ENCODE assay signal across 12 cellular contexts in the genomic region with DNA sequence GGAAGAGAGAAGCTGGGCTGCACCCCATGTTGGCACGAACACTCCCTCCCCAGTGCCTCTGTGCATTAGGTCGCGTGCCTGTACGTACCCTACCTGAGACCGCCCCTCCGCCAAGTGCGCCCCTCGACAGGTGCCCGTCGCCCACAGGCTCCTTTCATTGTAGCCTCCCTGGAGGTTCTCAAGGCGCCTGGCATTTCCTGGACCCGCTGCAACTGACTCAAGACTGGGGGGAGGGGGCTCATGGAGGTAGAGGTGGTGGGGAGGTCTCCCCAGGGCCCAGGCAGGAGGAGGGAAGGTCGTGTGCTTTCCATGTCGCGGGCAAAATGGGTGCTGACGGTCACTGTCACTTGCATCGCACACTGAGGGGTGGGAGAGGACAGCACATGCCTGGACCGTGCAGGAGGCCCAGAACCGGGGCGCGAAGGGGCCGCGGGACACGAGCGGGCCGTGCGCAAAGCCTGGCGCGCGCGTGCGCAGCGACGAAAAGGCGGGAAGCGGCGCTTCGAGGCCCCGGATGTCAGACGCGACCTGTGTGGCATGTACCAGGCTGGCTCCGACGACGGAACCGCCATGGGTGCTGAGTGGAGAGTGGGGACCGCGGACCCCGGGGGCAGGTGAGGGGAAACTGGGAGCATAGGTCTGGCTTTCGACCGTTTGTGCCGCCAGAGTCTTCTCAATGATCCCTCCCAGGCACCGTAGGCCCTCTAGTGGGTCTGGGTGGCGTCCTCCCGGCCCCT. TPM values are rescaled to one million over a fixed set of nuclear protein-coding genes. Genes with fewer than 3 reads are reported as not detected.
DNase-seq lines count a peak whose midpoint lies in the region; ATAC-seq and TF ChIP-seq lines count a peak whose summit lies in the region.
"Had no signal": no experiment of that assay in that cellular context is flagged by ENCODE, and none has a peak within 500 bp of the region (broad histone marks: within the 10 kb centered on the region; RNA-seq: fewer than 3 reads in every experiment).

No MANE protein-coding gene starts in this region.

- H3K4me1 Mint-ChIP-seq in central memory CD8-positive, alpha-beta T cell = peaks cover 24% of the 10 kb centered on the region

- intact Hi-C loops in left cardiac atrium (cut with DNase I) = no loop called here

- H4K20me1 ChIP-seq in neural cell (ENCODE audit: insufficient read depth) = no peaks in the 10 kb centered on the region

- WGBS in urinary bladder = 65% methylated on average over 54 of the region's 54 CpGs

- H3K27ac ChIP-seq in right atrium auricular region (peak overlapping the region; percentile 76 to 98), neural cell (ENCODE audit: low read length) (no peak overlapping the region), urinary bladder (ENCODE audit: low read depth) (peak overlapping the region; percentile 93)

- no peak for ATAC-seq in left cardiac atrium
- ATAC-seq in central memory CD8-positive, alpha-beta T cell (replicated peaks; ENCODE audit: extremely low read depth, poor library complexity, severe bottlenecking) = no peak

- H3K36me3 Mint-ChIP-seq in central memory CD8-positive, alpha-beta T cell (ENCODE audit: insufficient read depth) = peaks cover 11% of the 10 kb centered on the region

- peaks cover 77% of the 10 kb centered on the region for H3K27me3 Mint-ChIP-seq in central memory CD8-positive, alpha-beta T cell

- H3K27me3 ChIP-seq in right atrium auricular region = no peaks in the 10 kb centered on the region
- H3K27me3 ChIP-seq in neural cell (ENCODE audit: insufficient read depth, low read depth, low read length) = peaks cover 98% of the 10 kb centered on the region

- H3K9me2 ChIP-seq in neural cell (ENCODE audit: insufficient read depth, low read length) = no peaks in the 10 kb centered on the region

- peak overlapping the region; percentile 54 for H3K4me3 Mint-ChIP-seq in central memory CD8-positive, alpha-beta T cell

- H2AFZ ChIP-seq in neural cell (ENCODE audit: low read depth, low read length) = no peak overlapping the region

- TF ChIP-seq EP300 in neural cell (conservative IDR thresholded peaks at IDR 0.05; ENCODE audit: poor library complexity, severe bottlenecking) = no peak

- H3K9ac ChIP-seq in neural cell (ENCODE audit: low read length) = no peak overlapping the region

- peak overlapping the region; percentile 64 for H3K27ac Mint-ChIP-seq in central memory CD8-positive, alpha-beta T cell (ENCODE audit: low read depth)

- H3K4me3 ChIP-seq in right atrium auricular region (peak overlapping the region in 1 of 2 donors; percentile 42), neural cell (ENCODE audit: low read length) (no peak overlapping the region), urinary bladder (ENCODE audit: low read depth, low read length) (peak overlapping the region; percentile 43)

- no peak for TF ChIP-seq RAD21 in neural cell (conservative IDR thresholded peaks at IDR 0.05)

- peaks cover 0 to 94% of the 10 kb centered on the region in 2 donors for H3K4me1 ChIP-seq in right atrium auricular region
- H3K4me1 ChIP-seq in urinary bladder (ENCODE audit: insufficient read depth) = no peaks in the 10 kb centered on the region

- H3K4me2 ChIP-seq in neural cell (ENCODE audit: low read length) = no peak overlapping the region

- H3K9me3 ChIP-seq in right atrium auricular region (no peaks in the 10 kb centered on the region), neural cell (ENCODE audit: low read length) (no peaks in the 10 kb centered on the region)

- DNase-seq in right atrium auricular region (ENCODE audit: low spot score) = no peak
- no peak for DNase-seq in left cardiac atrium
- no peak for DNase-seq in central memory CD8-positive, alpha-beta T cell (ENCODE audit: low spot score in 2 of 2)
- no peak for DNase-seq in HCEC 1CT
- DNase-seq in NCI-H526 (lab: John Stamatoyannopoulos, UW) = no peak
- DNase-seq in SK-N-DZ (ENCODE audit: low spot score) = no peak
- DNase-seq: activated CD8-positive, alpha-beta memory T cell treated with anti-CD3 and anti-CD28 coated beads, Interleukin-2, amount 10 ng/mL, durations not matched to agents 7 days and 5 days; AML-193; NCI-H226 had no signal

- TF ChIP-seq CTCF in right atrium auricular region (IDR thresholded peaks at IDR 0.05) = no peak
- no peak for TF ChIP-seq CTCF in neural cell (IDR thresholded peaks at IDR 0.05; ENCODE audit: poor library complexity, severe bottlenecking)

- no peaks in the 10 kb centered on the region for H3F3A ChIP-seq in neural cell (ENCODE audit: insufficient read depth, low read length, poor library complexity, severe bottlenecking)

- H3K9me3 Mint-ChIP-seq in central memory CD8-positive, alpha-beta T cell = no peaks in the 10 kb centered on the region

- H3K36me3 ChIP-seq in right atrium auricular region (no peaks in the 10 kb centered on the region), neural cell (ENCODE audit: insufficient read depth, low read length) (no peaks in the 10 kb centered on the region), urinary bladder (ENCODE audit: insufficient read depth) (no peaks in the 10 kb centered on the region)

- no peaks in the 10 kb centered on the region for H3K79me2 ChIP-seq in neural cell (replicated peaks; ENCODE audit: insufficient read depth, low read length)

TF ChIP-seq in neural cell, 6 proteins besides CTCF, POLR2A, EP300 and RAD21:
- TF ChIP-seq TAF1 (IDR thresholded peaks at IDR 0.05; ENCODE audit: low read depth) = no peak
- TF ChIP-seq, protein P1, sequence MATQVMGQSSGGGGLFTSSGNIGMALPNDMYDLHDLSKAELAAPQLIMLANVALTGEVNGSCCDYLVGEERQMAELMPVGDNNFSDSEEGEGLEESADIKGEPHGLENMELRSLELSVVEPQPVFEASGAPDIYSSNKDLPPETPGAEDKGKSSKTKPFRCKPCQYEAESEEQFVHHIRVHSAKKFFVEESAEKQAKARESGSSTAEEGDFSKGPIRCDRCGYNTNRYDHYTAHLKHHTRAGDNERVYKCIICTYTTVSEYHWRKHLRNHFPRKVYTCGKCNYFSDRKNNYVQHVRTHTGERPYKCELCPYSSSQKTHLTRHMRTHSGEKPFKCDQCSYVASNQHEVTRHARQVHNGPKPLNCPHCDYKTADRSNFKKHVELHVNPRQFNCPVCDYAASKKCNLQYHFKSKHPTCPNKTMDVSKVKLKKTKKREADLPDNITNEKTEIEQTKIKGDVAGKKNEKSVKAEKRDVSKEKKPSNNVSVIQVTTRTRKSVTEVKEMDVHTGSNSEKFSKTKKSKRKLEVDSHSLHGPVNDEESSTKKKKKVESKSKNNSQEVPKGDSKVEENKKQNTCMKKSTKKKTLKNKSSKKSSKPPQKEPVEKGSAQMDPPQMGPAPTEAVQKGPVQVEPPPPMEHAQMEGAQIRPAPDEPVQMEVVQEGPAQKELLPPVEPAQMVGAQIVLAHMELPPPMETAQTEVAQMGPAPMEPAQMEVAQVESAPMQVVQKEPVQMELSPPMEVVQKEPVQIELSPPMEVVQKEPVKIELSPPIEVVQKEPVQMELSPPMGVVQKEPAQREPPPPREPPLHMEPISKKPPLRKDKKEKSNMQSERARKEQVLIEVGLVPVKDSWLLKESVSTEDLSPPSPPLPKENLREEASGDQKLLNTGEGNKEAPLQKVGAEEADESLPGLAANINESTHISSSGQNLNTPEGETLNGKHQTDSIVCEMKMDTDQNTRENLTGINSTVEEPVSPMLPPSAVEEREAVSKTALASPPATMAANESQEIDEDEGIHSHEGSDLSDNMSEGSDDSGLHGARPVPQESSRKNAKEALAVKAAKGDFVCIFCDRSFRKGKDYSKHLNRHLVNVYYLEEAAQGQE (IDR thresholded peaks at IDR 0.05; ENCODE audit: borderline replicate concordance) = no peak
- TF ChIP-seq SMC3 (conservative IDR thresholded peaks at IDR 0.05; ENCODE audit: poor library complexity) = no peak
- no peak for TF ChIP-seq MXI1 (conservative IDR thresholded peaks at IDR 0.05; ENCODE audit: poor library complexity, severe bottlenecking)
- no peak for TF ChIP-seq POLR2AphosphoS5 (IDR thresholded peaks at IDR 0.05)
- peak; percentile 71 for TF ChIP-seq EZH2 (IDR thresholded peaks at IDR 0.05; ENCODE audit: borderline replicate concordance, insufficient read depth, low read length, poor library complexity, severe bottlenecking)
TF ChIP-seq in neural cell: peak in this region for 1.

RNA-seq across cellular contexts. Expression of a gene that starts 16.5 kb away (rescaled TPM):
- total RNA-seq in right atrium auricular region = 10 to 100 TPM; 56.5 to 69.8 TPM
- 100 to 1,000 TPM; 117 to 133 TPM for total RNA-seq in left cardiac atrium
- not detected in 2 replicates for polyA plus RNA-seq in neural cell
- polyA minus RNA-seq in neural cell = not detected in 2 replicates
- total RNA-seq in urinary bladder = 83.5 TPM
- 88.6 TPM for polyA plus RNA-seq in urinary bladder
- 0.15 and 0.17 TPM in 2 replicates for polyA plus RNA-seq in SK-N-DZ (2014; cell fraction: cytosol; rRNA removed)
- polyA plus RNA-seq in SK-N-DZ (2014; cell fraction: nucleus; rRNA removed) = 0.09 and 0.22 TPM in 2 replicates

RNA-seq across cellular contexts. Expression of a gene that starts 42.4 kb away (rescaled TPM):
- total RNA-seq in right atrium auricular region (10 to 100 TPM in 1 of 2 donors, 1 to 10 TPM in 1; 2.9 to 10.7 TPM), left cardiac atrium (1 to 10 TPM; 5.2 to 7.0 TPM), urinary bladder (not detected)
- polyA plus RNA-seq in neural cell (not detected in 2 replicates), urinary bladder (not detected)
- not detected in 2 replicates for polyA minus RNA-seq in neural cell
- polyA plus RNA-seq in SK-N-DZ (2014; cell fraction: cytosol; rRNA removed) = not detected in 2 replicates
- polyA plus RNA-seq in SK-N-DZ (2014; cell fraction: nucleus; rRNA removed) = not detected in 2 replicates
- total RNA-seq: SK-MEL-5 had no signal

RNA-seq across cellular contexts. Expression of a gene that starts 54.8 kb away (rescaled TPM):
- total RNA-seq in right atrium auricular region (10 to 100 TPM; 48.5 to 58.7 TPM), left cardiac atrium (10 to 100 TPM; 25.5 to 28.1 TPM), urinary bladder (7.3 TPM)
- polyA plus RNA-seq in neural cell (18.6 and 21.3 TPM in 2 replicates), urinary bladder (45.9 TPM)
- 11.2 and 12.0 TPM in 2 replicates for polyA minus RNA-seq in neural cell
- polyA plus RNA-seq in SK-N-DZ (2014; cell fraction: cytosol; rRNA removed) = 33.3 and 37.3 TPM in 2 replicates
- 18.4 and 25.6 TPM in 2 replicates for polyA plus RNA-seq in SK-N-DZ (2014; cell fraction: nucleus; rRNA removed)
